ENCODE assay signal across 8 cellular contexts in genomic region chr13:52011690-52012511, GRCh38. TPM values are rescaled to one million over a fixed set of nuclear protein-coding genes. Genes with fewer than 3 reads are reported as not detected.
DNase-seq lines count a peak whose midpoint lies in the region; ATAC-seq, FAIRE-seq and TF ChIP-seq lines count a peak whose summit lies in the region.

Gene ALG11 (plus strand): TSS chr13:52012398. CDS start chr13:52012419, 21 bp downstream.

- peak; percentile 90 for FAIRE-seq in TTC549 (lab: Jason Lieb, UNC)

- no peaks in the 10 kb centered on the region for H3K9me3 Mint-ChIP-seq in brain

- peak within 1 kb of the TSS; percentile 96 to 100 (median 99) for H3K4me3 Mint-ChIP-seq in brain

- peaks cover 4% of the 10 kb centered on the region; the same call in 1 of the 2 replicates for H3K36me3 ChIP-seq in iPS DF 6.9 (ENCODE audit: control insufficient read depth, insufficient read depth, low read length)

- 0 out of 2 replicates have a peak, but pooled peaks cover 2% of the 10 kb centered on the region for H3K4me1 ChIP-seq in iPS DF 6.9 (ENCODE audit: control insufficient read depth, insufficient read depth, low read length)

- H3K9me3 ChIP-seq in iPS DF 6.9 (ENCODE audit: control insufficient read depth, insufficient read depth, low read length): no peaks in the 10 kb centered on the region

- H3K4me1 Mint-ChIP-seq in brain: peaks cover 43% of the 10 kb centered on the region

- H3K36me3 Mint-ChIP-seq in brain: peaks cover 21% of the 10 kb centered on the region

- WGBS in iPS DF 6.9 (ENCODE audit: insufficient coverage, insufficient read length): no CpG with 5 or more reads among the region's 79 CpGs

- TF ChIP-seq CTCF in 22Rv1 (IDR thresholded peaks at IDR 0.05) (no peak), brain (conservative IDR thresholded peaks at IDR 0.05) (no peak)

- peak within 1 kb of the TSS; percentile 60 for H3K27ac ChIP-seq in 22Rv1
- H3K27ac ChIP-seq in iPS DF 6.9 (ENCODE audit: low read length): no peak within 1 kb of the TSS

- H3K27me3 Mint-ChIP-seq in brain: peaks cover 13% of the 10 kb centered on the region

- H3K4me3 ChIP-seq in iPS DF 6.9 (ENCODE audit: low read length) (peak within 1 kb of the TSS; percentile 99), skeletal muscle cell (ENCODE audit: low read depth, low read length) (peak within 1 kb of the TSS; percentile 97)

- ATAC-seq in GM18520 (IDR thresholded peaks at IDR 0.05; ENCODE audit: unreplicated experiment): peak; percentile 99
- ATAC-seq in HG03064 (IDR thresholded peaks at IDR 0.05; ENCODE audit: low read depth, unreplicated experiment): peak; percentile 99

- H3K27ac Mint-ChIP-seq in brain: peak within 1 kb of the TSS; percentile 89 to 99 (median 96)

- DNase-seq in NCI-H2107 treated with DMSO at 0.1 percent for 48 hours (lab: John Stamatoyannopoulos, UW; ENCODE audit: unreplicated experiment) (peak; percentile 88), iPS DF 6.9 (ENCODE audit: low read depth, low spot score) (peak; percentile 96), skeletal muscle cell (ENCODE audit: low read depth) (peak; percentile 92)

- peaks cover 7% of the 10 kb centered on the region for H3K27me3 ChIP-seq in iPS DF 6.9 (ENCODE audit: control insufficient read depth, insufficient read depth, low read length)

RNA-seq across cellular contexts. Expression of gene ALG11, which starts in this region (rescaled TPM):
- polyA plus RNA-seq in brain (ENCODE audit: insufficient read depth, low read depth, low replicate concordance): 5.1 TPM
